In the genomic region with DNA sequence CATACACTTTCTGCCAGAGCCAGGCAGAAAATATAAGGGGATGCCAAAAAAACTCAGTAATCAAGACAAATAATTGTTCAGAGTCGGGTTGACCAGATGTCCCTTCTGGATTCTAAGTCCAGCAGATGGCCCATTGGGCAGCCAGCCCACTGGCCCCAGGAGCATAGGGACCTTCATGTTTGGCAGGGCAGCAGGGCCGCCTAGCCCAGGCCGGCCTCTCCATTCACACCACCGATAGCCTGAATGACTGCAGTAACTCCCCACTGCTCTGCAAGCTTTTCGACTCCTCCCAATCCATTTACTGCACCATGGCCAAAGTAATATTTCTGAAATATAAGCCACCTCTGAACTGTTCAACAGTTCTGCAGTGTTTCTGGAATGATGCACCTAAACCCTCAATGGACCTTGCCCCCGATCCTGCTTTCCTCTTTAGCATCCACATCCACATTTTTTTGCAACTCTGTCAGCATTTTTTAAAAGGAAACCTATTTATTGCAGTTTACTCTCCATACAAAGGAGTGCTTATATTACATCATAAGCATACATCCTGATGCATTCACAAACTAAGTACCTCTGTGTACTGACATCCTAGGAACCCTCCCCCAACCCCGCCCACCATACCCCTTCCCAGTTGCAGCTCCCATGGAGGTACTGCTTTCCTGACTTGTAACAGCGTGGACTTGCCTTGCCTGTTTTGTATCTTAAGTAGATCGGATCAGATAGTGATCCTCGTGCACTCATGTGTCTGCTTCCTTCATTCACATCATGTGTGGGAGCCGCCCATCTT, we compare ENCODE assay signal across 1 cellular context.
A peak's percentile ranks its signal among the peaks of the same experiment; 100 is the strongest.
TF ChIP-seq lines count a peak whose summit lies in the region.

No MANE protein-coding gene starts in this region.

TF ChIP-seq in HepG2, 621 proteins besides CTCF, POLR2A, EP300 and RAD21 (continued from another document and continues in another):
- TF ChIP-seq, protein P1, sequence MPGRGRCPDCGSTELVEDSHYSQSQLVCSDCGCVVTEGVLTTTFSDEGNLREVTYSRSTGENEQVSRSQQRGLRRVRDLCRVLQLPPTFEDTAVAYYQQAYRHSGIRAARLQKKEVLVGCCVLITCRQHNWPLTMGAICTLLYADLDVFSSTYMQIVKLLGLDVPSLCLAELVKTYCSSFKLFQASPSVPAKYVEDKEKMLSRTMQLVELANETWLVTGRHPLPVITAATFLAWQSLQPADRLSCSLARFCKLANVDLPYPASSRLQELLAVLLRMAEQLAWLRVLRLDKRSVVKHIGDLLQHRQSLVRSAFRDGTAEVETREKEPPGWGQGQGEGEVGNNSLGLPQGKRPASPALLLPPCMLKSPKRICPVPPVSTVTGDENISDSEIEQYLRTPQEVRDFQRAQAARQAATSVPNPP (CRISPR knock-in tag; IDR thresholded peaks at IDR 0.05) = no peak
- TF ChIP-seq PRPF4 (IDR thresholded peaks at IDR 0.05; ENCODE audit: low read depth, low read length, poor library complexity, severe bottlenecking) (no peak), ZNF709 (CRISPR knock-in tag; IDR thresholded peaks at IDR 0.05) (no peak), ZNF556 (CRISPR knock-in tag; IDR thresholded peaks at IDR 0.05; ENCODE audit: borderline replicate concordance) (no peak), PPARG (CRISPR knock-in tag; conservative IDR thresholded peaks at IDR 0.05) (0 out of 2 replicates have a peak, but pooled peaks have one; percentile 41), ZFX (CRISPR knock-in tag; IDR thresholded peaks at IDR 0.05; ENCODE audit: low read depth) (peak; percentile 39; the same call in 1 of the 2 replicates), ZNF143 (CRISPR knock-in tag; IDR thresholded peaks at IDR 0.05) (0 out of 2 replicates have a peak, but pooled peaks have one; percentile 31), MEIS1 (CRISPR knock-in tag; IDR thresholded peaks at IDR 0.05; ENCODE audit: borderline replicate concordance) (no peak), ZNF652 (CRISPR knock-in tag; IDR thresholded peaks at IDR 0.05; ENCODE audit: borderline replicate concordance, low read depth) (no peak), ZFAT (CRISPR knock-in tag; conservative IDR thresholded peaks at IDR 0.05) (no peak), NAIF1 (CRISPR knock-in tag; IDR thresholded peaks at IDR 0.05; ENCODE audit: borderline replicate concordance) (no peak), SMARCE1 (IDR thresholded peaks at IDR 0.05; ENCODE audit: borderline replicate concordance) (no peak), FOXP1 (IDR thresholded peaks at IDR 0.05) (peak; percentile 86), FOXP1 (CRISPR knock-in tag; IDR thresholded peaks at IDR 0.05) (peak; percentile 99), MLLT10 (CRISPR knock-in tag; IDR thresholded peaks at IDR 0.05) (no peak), ZNF790 (CRISPR knock-in tag; IDR thresholded peaks at IDR 0.05; ENCODE audit: borderline replicate concordance) (no peak)
- TF ChIP-seq, protein P2, sequence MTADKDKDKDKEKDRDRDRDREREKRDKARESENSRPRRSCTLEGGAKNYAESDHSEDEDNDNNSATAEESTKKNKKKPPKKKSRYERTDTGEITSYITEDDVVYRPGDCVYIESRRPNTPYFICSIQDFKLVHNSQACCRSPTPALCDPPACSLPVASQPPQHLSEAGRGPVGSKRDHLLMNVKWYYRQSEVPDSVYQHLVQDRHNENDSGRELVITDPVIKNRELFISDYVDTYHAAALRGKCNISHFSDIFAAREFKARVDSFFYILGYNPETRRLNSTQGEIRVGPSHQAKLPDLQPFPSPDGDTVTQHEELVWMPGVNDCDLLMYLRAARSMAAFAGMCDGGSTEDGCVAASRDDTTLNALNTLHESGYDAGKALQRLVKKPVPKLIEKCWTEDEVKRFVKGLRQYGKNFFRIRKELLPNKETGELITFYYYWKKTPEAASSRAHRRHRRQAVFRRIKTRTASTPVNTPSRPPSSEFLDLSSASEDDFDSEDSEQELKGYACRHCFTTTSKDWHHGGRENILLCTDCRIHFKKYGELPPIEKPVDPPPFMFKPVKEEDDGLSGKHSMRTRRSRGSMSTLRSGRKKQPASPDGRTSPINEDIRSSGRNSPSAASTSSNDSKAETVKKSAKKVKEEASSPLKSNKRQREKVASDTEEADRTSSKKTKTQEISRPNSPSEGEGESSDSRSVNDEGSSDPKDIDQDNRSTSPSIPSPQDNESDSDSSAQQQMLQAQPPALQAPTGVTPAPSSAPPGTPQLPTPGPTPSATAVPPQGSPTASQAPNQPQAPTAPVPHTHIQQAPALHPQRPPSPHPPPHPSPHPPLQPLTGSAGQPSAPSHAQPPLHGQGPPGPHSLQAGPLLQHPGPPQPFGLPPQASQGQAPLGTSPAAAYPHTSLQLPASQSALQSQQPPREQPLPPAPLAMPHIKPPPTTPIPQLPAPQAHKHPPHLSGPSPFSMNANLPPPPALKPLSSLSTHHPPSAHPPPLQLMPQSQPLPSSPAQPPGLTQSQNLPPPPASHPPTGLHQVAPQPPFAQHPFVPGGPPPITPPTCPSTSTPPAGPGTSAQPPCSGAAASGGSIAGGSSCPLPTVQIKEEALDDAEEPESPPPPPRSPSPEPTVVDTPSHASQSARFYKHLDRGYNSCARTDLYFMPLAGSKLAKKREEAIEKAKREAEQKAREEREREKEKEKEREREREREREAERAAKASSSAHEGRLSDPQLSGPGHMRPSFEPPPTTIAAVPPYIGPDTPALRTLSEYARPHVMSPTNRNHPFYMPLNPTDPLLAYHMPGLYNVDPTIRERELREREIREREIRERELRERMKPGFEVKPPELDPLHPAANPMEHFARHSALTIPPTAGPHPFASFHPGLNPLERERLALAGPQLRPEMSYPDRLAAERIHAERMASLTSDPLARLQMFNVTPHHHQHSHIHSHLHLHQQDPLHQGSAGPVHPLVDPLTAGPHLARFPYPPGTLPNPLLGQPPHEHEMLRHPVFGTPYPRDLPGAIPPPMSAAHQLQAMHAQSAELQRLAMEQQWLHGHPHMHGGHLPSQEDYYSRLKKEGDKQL (CRISPR knock-in tag; IDR thresholded peaks at IDR 0.05; ENCODE audit: low read depth) = no peak
- TF ChIP-seq, protein P3, sequence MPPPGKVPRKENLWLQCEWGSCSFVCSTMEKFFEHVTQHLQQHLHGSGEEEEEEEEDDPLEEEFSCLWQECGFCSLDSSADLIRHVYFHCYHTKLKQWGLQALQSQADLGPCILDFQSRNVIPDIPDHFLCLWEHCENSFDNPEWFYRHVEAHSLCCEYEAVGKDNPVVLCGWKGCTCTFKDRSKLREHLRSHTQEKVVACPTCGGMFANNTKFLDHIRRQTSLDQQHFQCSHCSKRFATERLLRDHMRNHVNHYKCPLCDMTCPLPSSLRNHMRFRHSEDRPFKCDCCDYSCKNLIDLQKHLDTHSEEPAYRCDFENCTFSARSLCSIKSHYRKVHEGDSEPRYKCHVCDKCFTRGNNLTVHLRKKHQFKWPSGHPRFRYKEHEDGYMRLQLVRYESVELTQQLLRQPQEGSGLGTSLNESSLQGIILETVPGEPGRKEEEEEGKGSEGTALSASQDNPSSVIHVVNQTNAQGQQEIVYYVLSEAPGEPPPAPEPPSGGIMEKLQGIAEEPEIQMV (CRISPR knock-in tag; IDR thresholded peaks at IDR 0.05; ENCODE audit: low read depth) = no peak
- TF ChIP-seq, protein P4, sequence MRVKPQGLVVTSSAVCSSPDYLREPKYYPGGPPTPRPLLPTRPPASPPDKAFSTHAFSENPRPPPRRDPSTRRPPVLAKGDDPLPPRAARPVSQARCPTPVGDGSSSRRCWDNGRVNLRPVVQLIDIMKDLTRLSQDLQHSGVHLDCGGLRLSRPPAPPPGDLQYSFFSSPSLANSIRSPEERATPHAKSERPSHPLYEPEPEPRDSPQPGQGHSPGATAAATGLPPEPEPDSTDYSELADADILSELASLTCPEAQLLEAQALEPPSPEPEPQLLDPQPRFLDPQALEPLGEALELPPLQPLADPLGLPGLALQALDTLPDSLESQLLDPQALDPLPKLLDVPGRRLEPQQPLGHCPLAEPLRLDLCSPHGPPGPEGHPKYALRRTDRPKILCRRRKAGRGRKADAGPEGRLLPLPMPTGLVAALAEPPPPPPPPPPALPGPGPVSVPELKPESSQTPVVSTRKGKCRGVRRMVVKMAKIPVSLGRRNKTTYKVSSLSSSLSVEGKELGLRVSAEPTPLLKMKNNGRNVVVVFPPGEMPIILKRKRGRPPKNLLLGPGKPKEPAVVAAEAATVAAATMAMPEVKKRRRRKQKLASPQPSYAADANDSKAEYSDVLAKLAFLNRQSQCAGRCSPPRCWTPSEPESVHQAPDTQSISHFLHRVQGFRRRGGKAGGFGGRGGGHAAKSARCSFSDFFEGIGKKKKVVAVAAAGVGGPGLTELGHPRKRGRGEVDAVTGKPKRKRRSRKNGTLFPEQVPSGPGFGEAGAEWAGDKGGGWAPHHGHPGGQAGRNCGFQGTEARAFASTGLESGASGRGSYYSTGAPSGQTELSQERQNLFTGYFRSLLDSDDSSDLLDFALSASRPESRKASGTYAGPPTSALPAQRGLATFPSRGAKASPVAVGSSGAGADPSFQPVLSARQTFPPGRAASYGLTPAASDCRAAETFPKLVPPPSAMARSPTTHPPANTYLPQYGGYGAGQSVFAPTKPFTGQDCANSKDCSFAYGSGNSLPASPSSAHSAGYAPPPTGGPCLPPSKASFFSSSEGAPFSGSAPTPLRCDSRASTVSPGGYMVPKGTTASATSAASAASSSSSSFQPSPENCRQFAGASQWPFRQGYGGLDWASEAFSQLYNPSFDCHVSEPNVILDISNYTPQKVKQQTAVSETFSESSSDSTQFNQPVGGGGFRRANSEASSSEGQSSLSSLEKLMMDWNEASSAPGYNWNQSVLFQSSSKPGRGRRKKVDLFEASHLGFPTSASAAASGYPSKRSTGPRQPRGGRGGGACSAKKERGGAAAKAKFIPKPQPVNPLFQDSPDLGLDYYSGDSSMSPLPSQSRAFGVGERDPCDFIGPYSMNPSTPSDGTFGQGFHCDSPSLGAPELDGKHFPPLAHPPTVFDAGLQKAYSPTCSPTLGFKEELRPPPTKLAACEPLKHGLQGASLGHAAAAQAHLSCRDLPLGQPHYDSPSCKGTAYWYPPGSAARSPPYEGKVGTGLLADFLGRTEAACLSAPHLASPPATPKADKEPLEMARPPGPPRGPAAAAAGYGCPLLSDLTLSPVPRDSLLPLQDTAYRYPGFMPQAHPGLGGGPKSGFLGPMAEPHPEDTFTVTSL (CRISPR knock-in tag; IDR thresholded peaks at IDR 0.05; ENCODE audit: borderline replicate concordance) = peak; percentile 76; the same call in 1 of the 2 replicates
- TF ChIP-seq, protein P5, sequence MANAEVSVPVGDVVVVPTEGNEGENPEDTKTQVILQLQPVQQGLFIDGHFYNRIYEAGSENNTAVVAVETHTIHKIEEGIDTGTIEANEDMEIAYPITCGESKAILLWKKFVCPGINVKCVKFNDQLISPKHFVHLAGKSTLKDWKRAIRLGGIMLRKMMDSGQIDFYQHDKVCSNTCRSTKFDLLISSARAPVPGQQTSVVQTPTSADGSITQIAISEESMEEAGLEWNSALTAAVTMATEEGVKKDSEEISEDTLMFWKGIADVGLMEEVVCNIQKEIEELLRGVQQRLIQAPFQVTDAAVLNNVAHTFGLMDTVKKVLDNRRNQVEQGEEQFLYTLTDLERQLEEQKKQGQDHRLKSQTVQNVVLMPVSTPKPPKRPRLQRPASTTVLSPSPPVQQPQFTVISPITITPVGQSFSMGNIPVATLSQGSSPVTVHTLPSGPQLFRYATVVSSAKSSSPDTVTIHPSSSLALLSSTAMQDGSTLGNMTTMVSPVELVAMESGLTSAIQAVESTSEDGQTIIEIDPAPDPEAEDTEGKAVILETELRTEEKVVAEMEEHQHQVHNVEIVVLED (CRISPR knock-in tag; IDR thresholded peaks at IDR 0.05; ENCODE audit: borderline replicate concordance) = no peak
- TF ChIP-seq, protein P6, sequence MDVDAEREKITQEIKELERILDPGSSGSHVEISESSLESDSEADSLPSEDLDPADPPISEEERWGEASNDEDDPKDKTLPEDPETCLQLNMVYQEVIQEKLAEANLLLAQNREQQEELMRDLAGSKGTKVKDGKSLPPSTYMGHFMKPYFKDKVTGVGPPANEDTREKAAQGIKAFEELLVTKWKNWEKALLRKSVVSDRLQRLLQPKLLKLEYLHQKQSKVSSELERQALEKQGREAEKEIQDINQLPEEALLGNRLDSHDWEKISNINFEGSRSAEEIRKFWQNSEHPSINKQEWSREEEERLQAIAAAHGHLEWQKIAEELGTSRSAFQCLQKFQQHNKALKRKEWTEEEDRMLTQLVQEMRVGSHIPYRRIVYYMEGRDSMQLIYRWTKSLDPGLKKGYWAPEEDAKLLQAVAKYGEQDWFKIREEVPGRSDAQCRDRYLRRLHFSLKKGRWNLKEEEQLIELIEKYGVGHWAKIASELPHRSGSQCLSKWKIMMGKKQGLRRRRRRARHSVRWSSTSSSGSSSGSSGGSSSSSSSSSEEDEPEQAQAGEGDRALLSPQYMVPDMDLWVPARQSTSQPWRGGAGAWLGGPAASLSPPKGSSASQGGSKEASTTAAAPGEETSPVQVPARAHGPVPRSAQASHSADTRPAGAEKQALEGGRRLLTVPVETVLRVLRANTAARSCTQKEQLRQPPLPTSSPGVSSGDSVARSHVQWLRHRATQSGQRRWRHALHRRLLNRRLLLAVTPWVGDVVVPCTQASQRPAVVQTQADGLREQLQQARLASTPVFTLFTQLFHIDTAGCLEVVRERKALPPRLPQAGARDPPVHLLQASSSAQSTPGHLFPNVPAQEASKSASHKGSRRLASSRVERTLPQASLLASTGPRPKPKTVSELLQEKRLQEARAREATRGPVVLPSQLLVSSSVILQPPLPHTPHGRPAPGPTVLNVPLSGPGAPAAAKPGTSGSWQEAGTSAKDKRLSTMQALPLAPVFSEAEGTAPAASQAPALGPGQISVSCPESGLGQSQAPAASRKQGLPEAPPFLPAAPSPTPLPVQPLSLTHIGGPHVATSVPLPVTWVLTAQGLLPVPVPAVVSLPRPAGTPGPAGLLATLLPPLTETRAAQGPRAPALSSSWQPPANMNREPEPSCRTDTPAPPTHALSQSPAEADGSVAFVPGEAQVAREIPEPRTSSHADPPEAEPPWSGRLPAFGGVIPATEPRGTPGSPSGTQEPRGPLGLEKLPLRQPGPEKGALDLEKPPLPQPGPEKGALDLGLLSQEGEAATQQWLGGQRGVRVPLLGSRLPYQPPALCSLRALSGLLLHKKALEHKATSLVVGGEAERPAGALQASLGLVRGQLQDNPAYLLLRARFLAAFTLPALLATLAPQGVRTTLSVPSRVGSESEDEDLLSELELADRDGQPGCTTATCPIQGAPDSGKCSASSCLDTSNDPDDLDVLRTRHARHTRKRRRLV (CRISPR knock-in tag; IDR thresholded peaks at IDR 0.05) = no peak
